In genomic region chr1:214396319-214396718, GRCh38 we compare ENCODE assay signal across 16 cellular contexts.
"Had no signal": no experiment of that assay in that cellular context is flagged by ENCODE, and none has a peak within 500 bp of the region (broad histone marks: within the 10 kb centered on the region; RNA-seq: fewer than 3 reads in every experiment).

No MANE protein-coding gene starts in this region.

- H3K27ac ChIP-seq: lower lobe of right lung, right atrium auricular region, skin epidermis, thoracic aorta had no signal

- H3K4me3 ChIP-seq: lower lobe of right lung, right atrium auricular region, skin epidermis, thoracic aorta had no signal

- H3K9me3 ChIP-seq: lower lobe of right lung, right atrium auricular region, thoracic aorta had no signal

- ATAC-seq: activated CD4-positive, CD25-positive, alpha-beta regulatory T cell treated with anti-CD3 and anti-CD28 coated beads, Interleukin-2, amount 50 U/mL, for 24 hours; effector memory CD8-positive, alpha-beta T cell; left cardiac atrium; lower lobe of right lung; stimulated activated naive CD8-positive, alpha-beta T cell treated with anti-CD3 and anti-CD28 coated beads, Interleukin-15, amount 100 ng/mL, for 72 hours; T-helper 17 cell had no signal

- H3K27me3 ChIP-seq: right atrium auricular region had no signal

- DNase-seq: activated CD4-positive, alpha-beta memory T cell treated with anti-CD3 and anti-CD28 coated beads, Interleukin-2, amount 10 ng/mL, durations not matched to agents 7 days and 5 days; activated naive CD4-positive, alpha-beta T cell treated with anti-CD3 and anti-CD28 coated beads for 36 hours; amniotic stem cell; effector memory CD8-positive, alpha-beta T cell; immature natural killer cell; left cardiac atrium; lower lobe of right lung; naive B cell; posterior cingulate gyrus; stimulated activated CD4-positive, alpha-beta T cell treated with anti-CD3 and anti-CD28 coated beads, Interleukin-4, amount 100 ng/mL, for 4 hours; stimulated activated naive CD8-positive, alpha-beta T cell treated with anti-CD3 and anti-CD28 coated beads, Interleukin-15, amount 100 ng/mL, for 72 hours; T-helper 17 cell had no signal

- H3K4me1 ChIP-seq: lower lobe of right lung, right atrium auricular region had no signal
